ENCODE assay signal across 9 cellular contexts in genomic region chr14:86462193-86462592, GRCh38.
DNase-seq lines count a peak whose midpoint lies in the region; ATAC-seq, FAIRE-seq and TF ChIP-seq lines count a peak whose summit lies in the region.
"Had no signal": no experiment of that assay in that cellular context is flagged by ENCODE, and none has a peak within 500 bp of the region (broad histone marks: within the 10 kb centered on the region; RNA-seq: fewer than 3 reads in every experiment).

No MANE protein-coding gene starts in this region.

- H2AK5ac ChIP-seq in IMR-90 (ENCODE audit: low read depth, low read length): no peak overlapping the region

- TF ChIP-seq POLR2A in IMR-90 (IDR thresholded peaks at IDR 0.05; ENCODE audit: low read depth, low read length): no peak

- dilution Hi-C loops in IMR-90 (cut with HindIII; ENCODE audit: low sequenced_read_pairs, unreplicated experiment): no loop called here

- no peak overlapping the region; the same call in 1 of the 2 replicates for H2BK120ac ChIP-seq in IMR-90 (ENCODE audit: low read depth, low read length)

- intact Hi-C loops in IMR-90 (cut with micrococcal nuclease): loop anchor here (5.0 kb wide), 1 partner anchor 450 kb away; no protein-coding TSS in a partner anchor
- intact Hi-C loops in CD8-positive, alpha-beta T cell (cut with DNase I, micrococcal nuclease): loop anchor here in 1 of 2 experiments (2.0 kb wide), 1 partner anchor 193 kb away; no protein-coding TSS in a partner anchor

- H3K14ac ChIP-seq in IMR-90 (replicated peaks; ENCODE audit: low read depth, low read length): no peak overlapping the region

- POLR2A ChIA-PET in IMR-90 (lab: Charles Lee; ENCODE audit: unreplicated experiment): no interaction called here
- POLR2A ChIA-PET in CD8-positive, alpha-beta T cell (lab: Charles Lee): no interaction called here

- TF ChIP-seq CTCF in D721Med (IDR thresholded peaks at IDR 0.05; ENCODE audit: insufficient read depth, missing control alignments) (peak; percentile 12), IMR-90 (conservative IDR thresholded peaks at IDR 0.05; ENCODE audit: low read depth, low read length) (peak; percentile 42), kidney epithelial cell (IDR thresholded peaks at IDR 0.05; ENCODE audit: insufficient read depth, low read length, poor library complexity, severe bottlenecking) (peak; percentile 52)
- no peak for TF ChIP-seq CTCF in CD8-positive, alpha-beta T cell (IDR thresholded peaks at IDR 0.05)

- no peaks in the 10 kb centered on the region for H3K27me3 Mint-ChIP-seq in activated T-helper 17 cell treated with anti-CD3 and anti-CD28 coated beads, Interleukin-2, amount 50 U/mL, for 72 hours
- H3K27me3 Mint-ChIP-seq in CD8-positive, alpha-beta T cell (ENCODE audit: low read depth): no peaks in the 10 kb centered on the region

- no TSS peak for BruUV-seq in IMR-90 (replicated peaks; lab: Mats Ljungman, UMichigan)

- no peaks in the 10 kb centered on the region for H3K9me3 Mint-ChIP-seq in activated T-helper 17 cell treated with anti-CD3 and anti-CD28 coated beads, Interleukin-2, amount 50 U/mL, for 72 hours
- no peaks in the 10 kb centered on the region for H3K9me3 Mint-ChIP-seq in CD8-positive, alpha-beta T cell

- no peak overlapping the region for H2BK20ac ChIP-seq in IMR-90 (ENCODE audit: low read depth, low read length)

- no peak for FAIRE-seq in D721Med (lab: Jason Lieb, UNC)

- H3K4ac ChIP-seq in IMR-90 (ENCODE audit: low read depth, low read length): no peak overlapping the region

- no peak overlapping the region for H2AFZ ChIP-seq in IMR-90 (replicated peaks; ENCODE audit: low read length, poor library complexity)

- no peak overlapping the region for H3K27ac ChIP-seq in IMR-90 (ENCODE audit: insufficient read depth, low read length)
- H3K27ac ChIP-seq in CD8-positive, alpha-beta T cell (ENCODE audit: low read depth, low read length): no peak overlapping the region

- no peak overlapping the region for H2BK5ac ChIP-seq in IMR-90 (ENCODE audit: low read depth, low read length, poor library complexity, severe bottlenecking)

- H3K36me3 ChIP-seq in IMR-90 (ENCODE audit: control insufficient read depth, insufficient read depth, low read length): no peaks in the 10 kb centered on the region
- no peaks in the 10 kb centered on the region for H3K36me3 ChIP-seq in kidney epithelial cell (ENCODE audit: control insufficient read depth, insufficient read depth, low read length)
- H3K36me3 ChIP-seq in CD8-positive, alpha-beta T cell (ENCODE audit: insufficient read depth, low read length): no peaks in the 10 kb centered on the region

- no peak overlapping the region for H3K4me3 ChIP-seq in IMR-90 (ENCODE audit: insufficient read depth, low read depth, low read length)
- no peak overlapping the region for H3K4me3 ChIP-seq in kidney epithelial cell (ENCODE audit: low read depth, low read length)
- H3K4me3 ChIP-seq in CD8-positive, alpha-beta T cell (ENCODE audit: low read depth, low read length): no peak overlapping the region

- no peak for DNase-seq in D721Med (ENCODE audit: insufficient read length, low spot score)
- DNase-seq in IMR-90: peak; percentile 30
- no peak for DNase-seq in kidney epithelial cell (ENCODE audit: low read depth)
- no peak for DNase-seq in mucosa of gallbladder (ENCODE audit: low spot score)
- no peak for DNase-seq in CD8-positive, alpha-beta T cell

- no peak overlapping the region for H3K27ac Mint-ChIP-seq in activated T-helper 17 cell treated with anti-CD3 and anti-CD28 coated beads, Interleukin-2, amount 50 U/mL, for 72 hours
- no peak overlapping the region for H3K27ac Mint-ChIP-seq in CD8-positive, alpha-beta T cell
- H3K27ac Mint-ChIP-seq: activated naive CD4-positive, alpha-beta T cell treated with anti-CD3 and anti-CD28 coated beads, Interleukin-2, amount 50 U/mL, for 72 hours had no signal

- no peak overlapping the region for H3K9ac ChIP-seq in IMR-90 (ENCODE audit: low read depth, low read length)

- no peak overlapping the region for H2BK15ac ChIP-seq in IMR-90 (ENCODE audit: low read depth, low read length)

- H4K5ac ChIP-seq in IMR-90 (ENCODE audit: low read depth, low read length): no peak overlapping the region

- TF ChIP-seq RAD21 in IMR-90 (IDR thresholded peaks at IDR 0.05; ENCODE audit: low read length): peak; percentile 47

- no peak for ATAC-seq in IMR-90 (ENCODE audit: low read depth)
- peak; percentile 24 for ATAC-seq in activated T-helper 17 cell treated with anti-CD3 and anti-CD28 coated beads, Interleukin-2, amount 50 U/mL, for 72 hours (replicated peaks)
- ATAC-seq in HG02852 (IDR thresholded peaks at IDR 0.05; ENCODE audit: unreplicated experiment): no peak
- no peak for ATAC-seq in CD8-positive, alpha-beta T cell
- no peak for ATAC-seq in HG02642 (IDR thresholded peaks at IDR 0.05; ENCODE audit: poor library complexity, unreplicated experiment)
- ATAC-seq: activated naive CD4-positive, alpha-beta T cell treated with anti-CD3 and anti-CD28 coated beads, Interleukin-2, amount 50 U/mL, for 72 hours had no signal

- no peak overlapping the region for H3K4me2 ChIP-seq in IMR-90 (ENCODE audit: low read depth, low read length)

- H3K4me1 ChIP-seq in IMR-90 (ENCODE audit: control insufficient read depth, insufficient read depth, low read length): no peaks in the 10 kb centered on the region
- H3K4me1 ChIP-seq in CD8-positive, alpha-beta T cell (ENCODE audit: insufficient read depth, low read length): no peaks in the 10 kb centered on the region

- H3K56ac ChIP-seq in IMR-90 (ENCODE audit: extremely low read depth, insufficient read depth, low read length): no peak overlapping the region

- no peaks in the 10 kb centered on the region for H3K27me3 ChIP-seq in IMR-90 (ENCODE audit: control insufficient read depth, insufficient read depth, low read length)
- H3K27me3 ChIP-seq in kidney epithelial cell (ENCODE audit: control insufficient read depth, insufficient read depth, low read length): no peaks in the 10 kb centered on the region
- no peaks in the 10 kb centered on the region for H3K27me3 ChIP-seq in CD8-positive, alpha-beta T cell (ENCODE audit: insufficient read depth, low read length)

- no peaks in the 10 kb centered on the region for H3K79me1 ChIP-seq in IMR-90 (ENCODE audit: low read depth in 1 of 2, low read length in 2 of 2)

- no peaks in the 10 kb centered on the region for H4K20me1 ChIP-seq in IMR-90 (ENCODE audit: insufficient read depth, low read length)

- WGBS in IMR-90 (ENCODE audit: extremely low coverage in 2 of 2, insufficient read length in 1 of 2), 2 experiments: no CpG with 5 or more reads among the region's 1 CpG

- no peaks in the 10 kb centered on the region for H3K9me1 ChIP-seq in IMR-90 (ENCODE audit: insufficient read depth, low read length)

- no peak overlapping the region for H3K23ac ChIP-seq in IMR-90 (ENCODE audit: low read depth, low read length)

- no peaks in the 10 kb centered on the region for H3K36me3 Mint-ChIP-seq in activated T-helper 17 cell treated with anti-CD3 and anti-CD28 coated beads, Interleukin-2, amount 50 U/mL, for 72 hours (ENCODE audit: low read depth)
- H3K36me3 Mint-ChIP-seq in CD8-positive, alpha-beta T cell: no peaks in the 10 kb centered on the region
- H3K36me3 Mint-ChIP-seq: activated naive CD4-positive, alpha-beta T cell treated with anti-CD3 and anti-CD28 coated beads, Interleukin-2, amount 50 U/mL, for 72 hours had no signal

- no peaks in the 10 kb centered on the region for H3K4me1 Mint-ChIP-seq in activated T-helper 17 cell treated with anti-CD3 and anti-CD28 coated beads, Interleukin-2, amount 50 U/mL, for 72 hours
- no peaks in the 10 kb centered on the region for H3K4me1 Mint-ChIP-seq in CD8-positive, alpha-beta T cell (ENCODE audit: low read depth)

- no peak overlapping the region for H3K4me3 Mint-ChIP-seq in activated T-helper 17 cell treated with anti-CD3 and anti-CD28 coated beads, Interleukin-2, amount 50 U/mL, for 72 hours
- no peak overlapping the region for H3K4me3 Mint-ChIP-seq in CD8-positive, alpha-beta T cell

- no peak overlapping the region for H3K18ac ChIP-seq in IMR-90 (ENCODE audit: low read depth, low read length)

- CTCF ChIA-PET in IMR-90 (lab: Yijun Ruan, JAX): interaction anchor here (1.8 kb wide), 1 partner anchor 14 kb away, joined by 5 read pairs; no protein-coding TSS in a partner anchor
- CTCF ChIA-PET in CD8-positive, alpha-beta T cell (lab: Charles Lee): interaction anchor here (1.0 kb wide), 1 partner anchor 192 kb away, joined by 4 read pairs; no protein-coding TSS in a partner anchor

- no peak overlapping the region for H4K91ac ChIP-seq in IMR-90 (ENCODE audit: insufficient read depth, low read depth, low read length)

- H4K8ac ChIP-seq in IMR-90 (ENCODE audit: low read depth in 2 of 2, low read length in 2 of 2): no peak overlapping the region

- in situ Hi-C loops in IMR-90 (cut with MboI; ENCODE audit: low sequenced_read_pairs): no loop called here

- no peaks in the 10 kb centered on the region for H3K9me3 ChIP-seq in IMR-90 (ENCODE audit: control insufficient read depth, insufficient read depth, low read length)
- no peaks in the 10 kb centered on the region for H3K9me3 ChIP-seq in CD8-positive, alpha-beta T cell (ENCODE audit: low read length)

- H2AK9ac ChIP-seq in IMR-90 (replicated peaks; ENCODE audit: low read depth, low read length, poor library complexity): no peak overlapping the region

TF ChIP-seq in IMR-90, 13 proteins besides CTCF, POLR2A, EP300 and RAD21:
- TF ChIP-seq BHLHE40 (IDR thresholded peaks at IDR 0.05; ENCODE audit: low read depth, low read length): no peak
- TF ChIP-seq SMC3 (IDR thresholded peaks at IDR 0.05; ENCODE audit: low read depth, low read length): peak; percentile 30; the same call in 1 of the 2 replicates
TF ChIP-seq in IMR-90: peak in this region for 1.
